Comparison of ENCODE assay signal across 17 cellular contexts in the genomic region with DNA sequence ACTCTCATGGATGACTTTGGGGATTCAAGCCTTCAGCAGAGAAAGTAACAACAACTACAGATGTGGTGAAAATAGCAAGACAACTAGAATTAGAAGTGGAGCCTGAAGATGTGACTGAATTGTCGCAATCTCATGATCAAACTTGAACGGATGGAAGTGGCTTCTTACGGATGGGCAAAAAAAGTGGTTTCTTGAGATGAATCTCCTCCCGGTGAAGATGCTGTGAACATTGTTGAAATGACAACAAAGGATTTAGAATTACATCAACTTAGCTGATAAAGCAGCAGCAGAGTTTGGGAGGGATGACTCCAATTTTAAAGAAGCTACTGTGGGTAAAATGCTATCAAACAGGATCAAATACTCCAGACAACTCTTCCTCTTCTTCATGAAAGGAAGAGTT. TPM values are rescaled to one million over a fixed set of nuclear protein-coding genes. Genes with fewer than 3 reads are reported as not detected.
DNase-seq lines count a peak whose midpoint lies in the region; TF ChIP-seq lines count a peak whose summit lies in the region.
"Had no signal": no experiment of that assay in that cellular context is flagged by ENCODE, and none has a peak within 500 bp of the region (broad histone marks: within the 10 kb centered on the region; RNA-seq: fewer than 3 reads in every experiment).

No MANE protein-coding gene starts in this region.

- TF ChIP-seq EP300 in esophagus muscularis mucosa (IDR thresholded peaks at IDR 0.05): no peak

- H3K27me3 ChIP-seq in cardiac muscle cell (no peaks in the 10 kb centered on the region), right atrium auricular region (no peaks in the 10 kb centered on the region), brain microvascular endothelial cell (replicated peaks) (no peaks in the 10 kb centered on the region), esophagus muscularis mucosa (no peaks in the 10 kb centered on the region)
- H3K27me3 ChIP-seq: left lung, pancreas, uterus had no signal

- DNase-seq in cardiac muscle cell (ENCODE audit: low read depth in 1 of 2, low spot score in 1 of 2) (no peak), right atrium auricular region (ENCODE audit: low spot score) (no peak), brain microvascular endothelial cell (no peak), NCI-H2171 treated with DMSO at 0.1 percent for 48 hours (lab: John Stamatoyannopoulos, UW) (no peak), esophagus muscularis mucosa (ENCODE audit: extremely low spot score) (no peak), NCI-H82 treated with DMSO at 0.1 percent for 48 hours (lab: John Stamatoyannopoulos, UW; ENCODE audit: unreplicated experiment) (no peak)
- DNase-seq in stimulated activated CD8-positive, alpha-beta memory T cell treated with anti-CD3 and anti-CD28 coated beads, Interleukin-4, amount 100 ng/mL, for 48 hours: peak; percentile 19
- DNase-seq: Calu3, KBM-7, left lung, NCI-H1930, NCI-H446, pancreas, RPMI8226, substantia nigra, uterus had no signal

- TF ChIP-seq CTCF in cardiac muscle cell (IDR thresholded peaks at IDR 0.05; ENCODE audit: low read depth, low read length) (no peak), right atrium auricular region (IDR thresholded peaks at IDR 0.05) (no peak), brain microvascular endothelial cell (IDR thresholded peaks at IDR 0.05; ENCODE audit: low read depth, low read length, missing control alignments) (no peak), esophagus muscularis mucosa (IDR thresholded peaks at IDR 0.05) (no peak)

- H3K4me3 Mint-ChIP-seq in T-helper 1 cell treated with Interleukin-12 subunit alpha and Interleukin-12 subunit beta and Interleukin-4 antibody, amounts not matched to agents 30 μg/mL and 1 μg/mL, for 36 hours: peak overlapping the region; percentile 0

- 88% methylated on average over 4 of the region's 4 CpGs for WGBS in esophagus muscularis mucosa

- H3K27ac ChIP-seq in cardiac muscle cell (peak overlapping the region; percentile 32), right atrium auricular region (peak overlapping the region in 1 of 2 donors; percentile 48), brain microvascular endothelial cell (peak overlapping the region; percentile 2), esophagus muscularis mucosa (replicated peaks in 1 of 4) (no peak overlapping the region)
- H3K27ac ChIP-seq: left lung, pancreas, uterus had no signal

- no peaks in the 10 kb centered on the region for H3K9me3 ChIP-seq in cardiac muscle cell (ENCODE audit: low read depth)
- no peaks in the 10 kb centered on the region for H3K9me3 ChIP-seq in right atrium auricular region
- no peaks in the 10 kb centered on the region for H3K9me3 ChIP-seq in esophagus muscularis mucosa
- H3K9me3 ChIP-seq: left lung, pancreas, uterus had no signal

- no peaks in the 10 kb centered on the region for H3K27me3 Mint-ChIP-seq in T-helper 1 cell treated with Interleukin-12 subunit alpha and Interleukin-12 subunit beta and Interleukin-4 antibody, amounts not matched to agents 30 μg/mL and 1 μg/mL, for 36 hours (ENCODE audit: low read depth)

- H3K4me3 ChIP-seq in cardiac muscle cell (no peak overlapping the region), right atrium auricular region (no peak overlapping the region), brain microvascular endothelial cell (ENCODE audit: low read depth, low read length) (no peak overlapping the region), esophagus muscularis mucosa (no peak overlapping the region)
- H3K4me3 ChIP-seq: left lung, pancreas, uterus had no signal

- in situ Hi-C loops in brain microvascular endothelial cell (cut with HindIII; ENCODE audit: low pct_ligation_motif_present, low sequenced_read_pairs): no loop called here

- TF ChIP-seq POLR2A in esophagus muscularis mucosa (IDR thresholded peaks at IDR 0.05; ENCODE audit: low read depth): no peak

- peaks cover 45% of the 10 kb centered on the region for H3K4me1 ChIP-seq in cardiac muscle cell (ENCODE audit: low read depth)
- peaks cover 0 to 34% of the 10 kb centered on the region in 2 donors for H3K4me1 ChIP-seq in right atrium auricular region
- H3K4me1 ChIP-seq in esophagus muscularis mucosa: peaks cover 0 to 32% (median 18%) of the 10 kb centered on the region in 4 donors
- H3K4me1 ChIP-seq: uterus had no signal

- no peaks in the 10 kb centered on the region for H3K9me3 Mint-ChIP-seq in T-helper 1 cell treated with Interleukin-12 subunit alpha and Interleukin-12 subunit beta and Interleukin-4 antibody, amounts not matched to agents 30 μg/mL and 1 μg/mL, for 36 hours

- H3K36me3 ChIP-seq in cardiac muscle cell (no peaks in the 10 kb centered on the region), right atrium auricular region (no peaks in the 10 kb centered on the region), brain microvascular endothelial cell (replicated peaks) (no peaks in the 10 kb centered on the region), esophagus muscularis mucosa (no peaks in the 10 kb centered on the region)
- H3K36me3 ChIP-seq: left lung, pancreas, uterus had no signal

- peak overlapping the region; percentile 76 for H3K27ac Mint-ChIP-seq in T-helper 1 cell treated with Interleukin-12 subunit alpha and Interleukin-12 subunit beta and Interleukin-4 antibody, amounts not matched to agents 30 μg/mL and 1 μg/mL, for 36 hours

- intact Hi-C loops in esophagus muscularis mucosa (cut with DNase I): no loop called here

- H3K4me1 Mint-ChIP-seq in T-helper 1 cell treated with Interleukin-12 subunit alpha and Interleukin-12 subunit beta and Interleukin-4 antibody, amounts not matched to agents 30 μg/mL and 1 μg/mL, for 36 hours (ENCODE audit: low read depth): peaks cover 59% of the 10 kb centered on the region

- peaks cover 14% of the 10 kb centered on the region for H3K36me3 Mint-ChIP-seq in T-helper 1 cell treated with Interleukin-12 subunit alpha and Interleukin-12 subunit beta and Interleukin-4 antibody, amounts not matched to agents 30 μg/mL and 1 μg/mL, for 36 hours (ENCODE audit: low read depth)

RNA-seq across cellular contexts. Expression of gene AAK1, which starts 43.1 kb away (rescaled TPM):
- total RNA-seq in cardiac muscle cell (47.4 and 50.0 TPM in 2 replicates), right atrium auricular region (10 to 100 TPM; 50.4 to 62.6 TPM), esophagus muscularis mucosa (10 to 100 TPM; 27.8 to 53.2 (median 41.9) TPM)
- 50.3 and 57.2 TPM in 2 replicates for polyA plus RNA-seq in cardiac muscle cell

Comparison
In these comparisons a context has a peak if more than half of its experiments do, and no peak if none do; other contexts are left out.
1. H3K27ac ChIP-seq: peak in cardiac muscle cell (single experiment) and brain microvascular endothelial cell (single experiment); none in esophagus muscularis mucosa (0 of 4).